8 cellular contexts compared by ENCODE assay signal in the genomic region with DNA sequence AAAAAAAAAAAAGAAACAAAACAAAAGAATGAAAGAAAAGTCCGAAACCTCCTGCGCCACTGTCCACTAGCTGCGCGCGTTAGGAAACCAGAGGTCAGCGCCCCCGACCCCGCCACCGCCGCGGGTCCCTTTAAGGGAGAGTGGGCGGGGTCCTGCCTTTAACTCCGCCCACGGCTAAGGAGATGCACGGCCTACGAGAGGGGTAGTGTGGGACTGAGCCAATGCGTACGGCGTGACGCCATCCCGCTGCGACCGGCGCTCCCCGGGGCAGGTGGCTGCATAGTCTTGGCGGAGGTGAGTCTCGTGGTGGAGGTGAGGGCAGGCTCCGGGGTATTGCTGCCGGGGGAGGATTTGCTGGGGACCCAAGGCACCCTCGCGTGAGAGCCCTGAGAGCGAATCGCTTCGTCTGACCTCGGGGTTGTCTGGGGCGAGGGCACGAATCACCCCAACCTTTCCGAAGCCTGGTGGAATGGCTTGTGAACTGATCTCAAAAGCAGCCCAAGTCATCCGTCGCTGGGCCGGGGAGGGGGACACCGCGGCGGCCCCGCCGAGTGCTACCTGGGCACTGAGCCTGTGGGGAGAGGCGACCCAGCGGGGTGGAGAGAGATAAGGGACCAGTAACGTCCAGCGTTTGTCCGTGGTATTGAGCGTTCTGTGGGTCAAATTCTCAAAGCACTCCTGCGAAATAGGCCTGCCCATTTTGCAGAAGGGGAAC. TPM values are rescaled to one million over a fixed set of nuclear protein-coding genes. Genes with fewer than 3 reads are reported as not detected.
A peak's percentile ranks its signal among the peaks of the same experiment; 100 is the strongest.
DNase-seq lines count a peak whose midpoint lies in the region; ATAC-seq and TF ChIP-seq lines count a peak whose summit lies in the region.

A gene (plus strand): TSS at position 241 of the 715 bp plus-strand sequence. CDS start 1,319 bp downstream, outside the sequence.

- H3K9me3 ChIP-seq in OCI-LY7 (ENCODE audit: low read length): no peaks in the 10 kb centered on the region

- peaks cover 18% of the 10 kb centered on the region for H3K79me2 ChIP-seq in OCI-LY7 (ENCODE audit: insufficient read depth, low read depth, low read length)

- peaks cover 7% of the 10 kb centered on the region for H3K4me1 ChIP-seq in OCI-LY7 (ENCODE audit: insufficient read depth, low read length, poor library complexity, severe bottlenecking)

- peak; percentile 100 for ATAC-seq in GM21515 (IDR thresholded peaks at IDR 0.05; ENCODE audit: unreplicated experiment)

- DNase-seq in DMS 273 (lab: John Stamatoyannopoulos, UW; ENCODE audit: unreplicated experiment) (peak; percentile 98), HuH-7 (ENCODE audit: low spot score) (peak; percentile 99), OCI-LY7 (ENCODE audit: low spot score) (peak; percentile 94), activated T-cell treated with anti-CD3 and anti-CD28 coated beads for 1 hour (ENCODE audit: low read depth) (peak; percentile 86), epidermal melanocyte (ENCODE audit: insufficient read length, low spot score) (peak; percentile 99), middle frontal gyrus (ENCODE audit: extremely low spot score, low spot score) (peak; percentile 75)
- peak; percentile 87 to 90 for DNase-seq in stimulated activated CD8-positive, alpha-beta memory T cell treated with anti-CD3 and anti-CD28 coated beads, Interleukin-2, amount 100 ng/mL, for 48 hours (ENCODE audit: low read depth in 2 of 2)

- H3K36me3 ChIP-seq in OCI-LY7 (ENCODE audit: insufficient read depth, low read length): peaks cover 34% of the 10 kb centered on the region

- H3K27ac ChIP-seq in OCI-LY7 (ENCODE audit: low read depth, low read length, poor library complexity, severe bottlenecking): peak within 1 kb of the TSS; percentile 10

- no peaks in the 10 kb centered on the region for H4K20me1 ChIP-seq in OCI-LY7 (ENCODE audit: insufficient read depth, low read length)

- CTCF ChIA-PET in OCI-LY7 (lab: Charles Lee; ENCODE audit: unreplicated experiment): no interaction called here

- intact Hi-C loops in OCI-LY7 (cut with micrococcal nuclease; ENCODE audit: unreplicated experiment): loop anchor here (2.0 kb wide), 1 partner anchor 65 kb away; a partner anchor contains a TSS

- H3K4me2 ChIP-seq in OCI-LY7 (ENCODE audit: low read length): peak within 1 kb of the TSS; percentile 81

- peak within 1 kb of the TSS; percentile 58; the same call in 1 of the 2 replicates for H2AFZ ChIP-seq in OCI-LY7 (ENCODE audit: low read length)

- TSS peak; percentile 65 for BruUV-seq in OCI-LY7 (replicated peaks; lab: Mats Ljungman, UMichigan)

- no peaks in the 10 kb centered on the region for H3K9me2 ChIP-seq in OCI-LY7 (ENCODE audit: insufficient read depth, low read length)

- POLR2A ChIA-PET in OCI-LY7 (lab: Charles Lee): interaction anchor here (0.6 to 1.1 kb wide), 4 partner anchors 24 to 390 kb away, joined by 3 to 4 read pairs (median 4); no protein-coding TSS in a partner anchor

- TF ChIP-seq CTCF in OCI-LY7 (conservative IDR thresholded peaks at IDR 0.05; ENCODE audit: low read length): no peak

- H3K4me3 ChIP-seq in OCI-LY7 (ENCODE audit: low read depth, low read length, poor library complexity, severe bottlenecking): peak within 1 kb of the TSS; percentile 95

RNA-seq across cellular contexts. Expression of the gene that starts here (rescaled TPM):
- 24.9 and 27.8 TPM in 2 replicates for total RNA-seq in OCI-LY7 (2014; rRNA removed; shearing (Covaris generic))
- total RNA-seq in OCI-LY7 (2022): 18.0 and 23.2 TPM in 2 replicates

Comparison
In these comparisons a context has a peak if more than half of its experiments do, and no peak if none do; other contexts are left out.
1. Peak in every context shown above with its lines: DNase-seq, ATAC-seq, H3K4me3 ChIP-seq and H3K27ac ChIP-seq.